ENCODE assay signal across 8 cellular contexts in the genomic region with DNA sequence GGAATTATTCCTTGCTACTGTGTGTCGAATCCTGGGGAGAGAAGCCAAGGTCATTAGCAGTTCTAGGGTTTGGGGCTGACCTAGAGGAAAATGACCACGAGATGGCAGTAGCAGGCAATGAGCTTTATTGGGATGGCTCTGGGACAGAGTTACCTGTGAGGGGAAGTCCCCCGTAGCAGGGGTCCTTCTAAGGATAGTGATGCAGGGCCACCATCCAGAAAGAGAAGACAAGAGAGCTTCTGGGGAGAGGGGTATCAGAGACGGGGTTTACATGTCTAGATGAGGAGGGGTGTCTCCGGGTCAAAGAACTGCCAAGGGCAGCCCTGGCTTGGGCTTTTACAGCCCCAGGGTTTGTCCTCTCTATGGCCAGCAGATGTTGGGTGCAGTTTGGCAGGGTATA. TPM values are rescaled to one million over a fixed set of nuclear protein-coding genes. Genes with fewer than 3 reads are reported as not detected.
DNase-seq lines count a peak whose midpoint lies in the region; ATAC-seq, FAIRE-seq and TF ChIP-seq lines count a peak whose summit lies in the region.

No MANE protein-coding gene starts in this region.

- no peaks in the 10 kb centered on the region for H3K9me3 ChIP-seq in OCI-LY1 (ENCODE audit: low read length)
- H3K9me3 ChIP-seq in right cardiac atrium (ENCODE audit: control insufficient read depth, low read length): no peaks in the 10 kb centered on the region
- H3K9me3 ChIP-seq in gastrocnemius medialis: no peaks in the 10 kb centered on the region

- H3K27me3 ChIP-seq in OCI-LY1 (ENCODE audit: insufficient read depth, low read length): 0 out of 2 replicates have a peak, but pooled peaks cover 4% of the 10 kb centered on the region
- no peaks in the 10 kb centered on the region for H3K27me3 ChIP-seq in right cardiac atrium (ENCODE audit: control insufficient read depth, insufficient read depth)
- H3K27me3 ChIP-seq in gastrocnemius medialis: no peaks in the 10 kb centered on the region

- no peaks in the 10 kb centered on the region for H4K20me1 ChIP-seq in OCI-LY1 (ENCODE audit: insufficient read depth, low read length)

- no peaks in the 10 kb centered on the region for H3K9me3 Mint-ChIP-seq in activated naive CD8-positive, alpha-beta T cell treated with anti-CD3 and anti-CD28 coated beads, Interleukin-2, amount 50 U/mL, for 24 hours

- peaks cover 28% of the 10 kb centered on the region for H3K4me1 Mint-ChIP-seq in activated naive CD8-positive, alpha-beta T cell treated with anti-CD3 and anti-CD28 coated beads, Interleukin-2, amount 50 U/mL, for 24 hours

- TF ChIP-seq CTCF in D721Med (IDR thresholded peaks at IDR 0.05; ENCODE audit: insufficient read depth, missing control alignments): peak; percentile 51
- peak; percentile 75 for TF ChIP-seq CTCF in OCI-LY1 (IDR thresholded peaks at IDR 0.05; ENCODE audit: low read length)
- TF ChIP-seq CTCF in gastrocnemius medialis (IDR thresholded peaks at IDR 0.05 in 4 of 5, conservative IDR thresholded peaks at IDR 0.05 in 1 of 5): peak; percentile 79 to 88 (median 86)

- H3K4me1 ChIP-seq in OCI-LY1 (ENCODE audit: insufficient read depth, low read length, severe bottlenecking) (peaks cover 9% of the 10 kb centered on the region), right cardiac atrium (ENCODE audit: control insufficient read depth, insufficient read depth, low read length) (peaks cover 1% of the 10 kb centered on the region), gastrocnemius medialis (peaks cover 5 to 8% of the 10 kb centered on the region in 2 donors)

- H3K79me2 ChIP-seq in OCI-LY1 (ENCODE audit: insufficient read depth, low read length): no peaks in the 10 kb centered on the region

- no peaks in the 10 kb centered on the region for H3K9me2 ChIP-seq in OCI-LY1 (ENCODE audit: low read depth, low read length)

- DNase-seq in D721Med (ENCODE audit: insufficient read length, low spot score): peak; percentile 75
- DNase-seq in HuH-7 (ENCODE audit: low spot score): peak; percentile 78
- peak; percentile 62 for DNase-seq in activated naive CD8-positive, alpha-beta T cell treated with anti-CD3 and anti-CD28 coated beads, Interleukin-2, amount 50 U/mL, for 24 hours
- DNase-seq in right cardiac atrium: peak; percentile 39 to 64 (median 51)
- DNase-seq in gastrocnemius medialis: peak in 1 of 2 donors; percentile 68
- DNase-seq in NOMO-1 treated with dmso at 0.1 percent for 144 hours (lab: John Stamatoyannopoulos, UW; ENCODE audit: unreplicated experiment): no peak
- no peak for DNase-seq in 8988T

- no peak for FAIRE-seq in D721Med (lab: Jason Lieb, UNC)

- intact Hi-C loops in right cardiac atrium (cut with DNase I): loop anchor here (2.0 to 10.0 kb wide), 4 partner anchors 58 to 142 kb away; no protein-coding TSS in a partner anchor
- intact Hi-C loops in gastrocnemius medialis (cut with DNase I; ENCODE audit: low total_unique reads): loop anchor here (1.0 to 10.0 kb wide), 2 partner anchors 60 to 352 kb away; no protein-coding TSS in a partner anchor

- peak; percentile 67 for ATAC-seq in activated naive CD8-positive, alpha-beta T cell treated with anti-CD3 and anti-CD28 coated beads, Interleukin-2, amount 50 U/mL, for 24 hours
- peak; percentile 85 to 89 for ATAC-seq in right cardiac atrium
- ATAC-seq in gastrocnemius medialis: peak; percentile 87 to 90

- peaks cover 3% of the 10 kb centered on the region for H3K27me3 Mint-ChIP-seq in activated naive CD8-positive, alpha-beta T cell treated with anti-CD3 and anti-CD28 coated beads, Interleukin-2, amount 50 U/mL, for 24 hours

- in situ Hi-C loops in gastrocnemius medialis (cut with MboI; ENCODE audit: low sequenced_read_pairs in 4 of 4): loop anchor here (5.0 to 25.0 kb wide), 3 partner anchors 56 to 104 kb away; no protein-coding TSS in a partner anchor

- no peak overlapping the region for H3K9ac ChIP-seq in OCI-LY1 (ENCODE audit: low read length)

- 24% methylated on average over 5 of the region's 5 CpGs for WGBS in right cardiac atrium

- H3K4me3 ChIP-seq in OCI-LY1 (ENCODE audit: low read depth, low read length, poor library complexity, severe bottlenecking) (no peak overlapping the region), right cardiac atrium (ENCODE audit: low read length) (no peak overlapping the region), gastrocnemius medialis (no peak overlapping the region)

- no peaks in the 10 kb centered on the region for H3K36me3 Mint-ChIP-seq in activated naive CD8-positive, alpha-beta T cell treated with anti-CD3 and anti-CD28 coated beads, Interleukin-2, amount 50 U/mL, for 24 hours (ENCODE audit: low read depth)

- no peaks in the 10 kb centered on the region for H3K36me3 ChIP-seq in OCI-LY1 (ENCODE audit: insufficient read depth, low read length)
- no peaks in the 10 kb centered on the region for H3K36me3 ChIP-seq in gastrocnemius medialis

- H3K27ac ChIP-seq in OCI-LY1 (ENCODE audit: low read depth, low read length, poor library complexity, severe bottlenecking): no peak overlapping the region
- no peak overlapping the region for H3K27ac ChIP-seq in right cardiac atrium (ENCODE audit: low read length)
- peak overlapping the region; percentile 43 to 73 (median 56) for H3K27ac ChIP-seq in gastrocnemius medialis

- TF ChIP-seq POLR2A in gastrocnemius medialis (IDR thresholded peaks at IDR 0.05): no peak

- H3F3A ChIP-seq in OCI-LY1 (ENCODE audit: insufficient read depth, low read length): no peaks in the 10 kb centered on the region

- no peak overlapping the region for H3K27ac Mint-ChIP-seq in activated naive CD8-positive, alpha-beta T cell treated with anti-CD3 and anti-CD28 coated beads, Interleukin-2, amount 50 U/mL, for 24 hours

- H2AFZ ChIP-seq in OCI-LY1 (ENCODE audit: low read length): no peak overlapping the region

- H3K4me3 Mint-ChIP-seq in activated naive CD8-positive, alpha-beta T cell treated with anti-CD3 and anti-CD28 coated beads, Interleukin-2, amount 50 U/mL, for 24 hours: no peak overlapping the region

- no peak overlapping the region for H3K4me2 ChIP-seq in OCI-LY1 (ENCODE audit: low read length)

RNA-seq across cellular contexts. Expression of gene GGT6, which starts 6.4 kb away (rescaled TPM):
- total RNA-seq in right cardiac atrium (not detected), gastrocnemius medialis (under 1 TPM in 1 of 4 donors, not detected in 3; 0.63 TPM)
- not detected for polyA plus RNA-seq in right cardiac atrium

RNA-seq across cellular contexts. Expression of gene MYBBP1A, which starts 11.6 kb away (rescaled TPM):
- 10 to 100 TPM; 18.4 to 28.5 (median 23.1) TPM for total RNA-seq in right cardiac atrium
- polyA plus RNA-seq in right cardiac atrium: 15.9 TPM
- 10 to 100 TPM; 42.5 to 60.2 (median 48.9) TPM for total RNA-seq in gastrocnemius medialis

RNA-seq across cellular contexts. Expression of gene SMTNL2, which starts 17.5 kb away (rescaled TPM):
- total RNA-seq in right cardiac atrium (10 to 100 TPM; 10.7 to 20.8 (median 14.2) TPM), gastrocnemius medialis (100 to 1,000 TPM; 110 to 588 (median 420) TPM)
- polyA plus RNA-seq in right cardiac atrium: 5.8 TPM

Comparison
In these comparisons a context has a peak if more than half of its experiments do, and no peak if none do; other contexts are left out.
1. DNase-seq: peak in D721Med (single experiment), HuH-7 (single experiment), activated naive CD8-positive, alpha-beta T cell treated with anti-CD3 and anti-CD28 coated beads, Interleukin-2, amount 50 U/mL, for 24 hours (single experiment) and right cardiac atrium (3 of 3); none in NOMO-1 treated with dmso at 0.1 percent for 144 hours (single experiment) and 8988T (single experiment).
2. H3K27ac ChIP-seq: peak in gastrocnemius medialis (4 of 4); none in OCI-LY1 (single experiment) and right cardiac atrium (single experiment).
3. RNA of gene SMTNL2, which starts 17.5 kb away (total RNA-seq): 110 to 588 TPM in gastrocnemius medialis; 10.7 to 20.8 TPM in right cardiac atrium; every median in the first group is over 4 times any median in the second.
4. Peak in every context shown above with its lines, with median percentiles within 50 percentile points of each other: CTCF ChIP-seq and ATAC-seq.